17 cellular contexts compared by ENCODE assay signal in the genomic region with DNA sequence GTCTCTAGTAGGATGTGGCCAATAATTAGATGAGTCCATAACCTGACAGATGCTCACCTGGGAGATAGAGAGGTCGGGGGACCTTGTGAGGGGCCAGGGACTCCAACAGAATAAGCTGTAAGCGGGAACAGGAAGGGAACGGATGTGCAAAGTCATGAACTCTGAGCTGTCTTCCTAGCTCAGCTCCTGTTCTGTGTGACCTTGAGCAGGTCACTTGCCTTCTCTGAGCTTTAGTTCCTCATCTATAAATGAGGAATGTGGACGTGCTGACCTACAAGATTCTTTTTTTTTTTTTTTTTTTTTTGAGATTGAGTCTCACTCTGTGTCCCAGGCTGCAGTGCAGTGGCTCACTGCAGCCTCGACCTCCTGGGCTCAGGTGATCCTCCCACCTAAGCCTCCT.
"Had no signal": no experiment of that assay in that cellular context is flagged by ENCODE, and none has a peak within 500 bp of the region (broad histone marks: within the 10 kb centered on the region; RNA-seq: fewer than 3 reads in every experiment).

No MANE protein-coding gene starts in this region.

- H3K27ac ChIP-seq: KMS-11, SJSA1, SK-N-MC had no signal

- H3K4me1 ChIP-seq: SJSA1 had no signal

- H3K36me3 ChIP-seq: SJSA1 had no signal

- H3K9ac ChIP-seq: KMS-11 had no signal

- DNase-seq: IMR-90, Kasumi-1, MM.1S, NCI-H1092 treated with DMSO at 0.1 percent for 48 hours, NCI-H1436, NCI-H187, NCI-H2029, NCI-H2227 treated with DMSO at 0.1 percent for 48 hours, NCI-H524, NCI-H69, NCI-H774, Right ventricle myocardium superior, RPMI8226, SIG-M5 had no signal

- H3K4me3 ChIP-seq: SJSA1, SK-N-MC had no signal

- H3K4me2 ChIP-seq: KMS-11 had no signal
